Comparison of ENCODE assay signal across 1 cellular context in the genomic region with DNA sequence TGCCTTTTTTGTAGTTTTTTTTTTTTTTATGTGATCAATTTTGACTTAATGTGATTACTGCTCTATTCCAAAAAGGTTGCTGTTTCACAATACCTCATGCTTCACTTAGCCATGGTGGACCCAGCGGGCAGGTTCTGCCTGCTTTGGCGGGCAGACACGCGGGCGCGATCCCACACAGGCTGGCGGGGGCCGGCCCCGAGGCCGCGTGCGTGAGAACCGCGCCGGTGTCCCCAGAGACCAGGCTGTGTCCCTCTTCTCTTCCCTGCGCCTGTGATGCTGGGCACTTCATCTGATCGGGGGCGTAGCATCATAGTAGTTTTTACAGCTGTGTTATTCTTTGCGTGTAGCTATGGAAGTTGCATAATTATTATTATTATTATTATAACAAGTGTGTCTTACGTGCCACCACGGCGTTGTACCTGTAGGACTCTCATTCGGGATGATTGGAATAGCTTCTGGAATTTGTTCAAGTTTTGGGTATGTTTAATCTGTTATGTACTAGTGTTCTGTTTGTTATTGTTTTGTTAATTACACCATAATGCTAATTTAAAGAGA.
A peak's percentile ranks its signal among the peaks of the same experiment; 100 is the strongest.
TF ChIP-seq lines count a peak whose summit lies in the region.

No MANE protein-coding gene starts in this region.

TF ChIP-seq in IMR-90, 13 proteins besides CTCF, POLR2A, EP300 and RAD21:
- TF ChIP-seq MAZ (IDR thresholded peaks at IDR 0.05; ENCODE audit: borderline replicate concordance, low read depth, low read length) (no peak), NFE2L2 (IDR thresholded peaks at IDR 0.05; ENCODE audit: low read depth, low read length) (no peak), CEBPB (IDR thresholded peaks at IDR 0.05; ENCODE audit: low read depth, low read length) (0 out of 2 replicates have a peak, but pooled peaks have one; percentile 15)
- TF ChIP-seq, protein P1, sequence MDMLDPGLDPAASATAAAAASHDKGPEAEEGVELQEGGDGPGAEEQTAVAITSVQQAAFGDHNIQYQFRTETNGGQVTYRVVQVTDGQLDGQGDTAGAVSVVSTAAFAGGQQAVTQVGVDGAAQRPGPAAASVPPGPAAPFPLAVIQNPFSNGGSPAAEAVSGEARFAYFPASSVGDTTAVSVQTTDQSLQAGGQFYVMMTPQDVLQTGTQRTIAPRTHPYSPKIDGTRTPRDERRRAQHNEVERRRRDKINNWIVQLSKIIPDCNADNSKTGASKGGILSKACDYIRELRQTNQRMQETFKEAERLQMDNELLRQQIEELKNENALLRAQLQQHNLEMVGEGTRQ (IDR thresholded peaks at IDR 0.05; ENCODE audit: low read depth, low read length) = no peak
TF ChIP-seq in IMR-90: peak in this region for 1.
